ENCODE assay signal across 11 cellular contexts in the genomic region with DNA sequence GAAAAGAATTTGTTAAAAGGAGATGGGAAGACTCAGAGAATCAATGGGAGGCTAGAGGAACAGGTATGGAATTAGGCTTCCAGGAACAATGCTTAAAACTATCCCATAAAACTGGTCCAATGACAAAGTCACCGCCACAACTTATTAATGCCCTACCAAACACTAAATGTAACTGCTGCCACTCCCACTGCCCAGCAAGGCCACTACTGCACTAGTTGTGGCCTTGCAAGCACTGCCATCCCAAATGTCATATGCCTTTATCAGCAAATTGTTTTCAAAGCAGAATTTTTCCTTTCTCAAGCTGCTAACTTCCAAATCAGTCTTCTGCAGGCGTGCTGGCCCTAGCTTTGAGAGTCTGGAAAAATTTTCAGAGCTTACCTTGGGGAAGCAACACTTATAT.
"Had no signal": no experiment of that assay in that cellular context is flagged by ENCODE, and none has a peak within 500 bp of the region (broad histone marks: within the 10 kb centered on the region; RNA-seq: fewer than 3 reads in every experiment).

No MANE protein-coding gene starts in this region.

- H2AFZ ChIP-seq: GM23248, GM23338 had no signal

- H3K27ac ChIP-seq: GM23248 had no signal

- FAIRE-seq: H1, H54 had no signal

- H3K4me2 ChIP-seq: GM23338 had no signal

- H3K4me3 ChIP-seq: GM23248, GM23338, HAP-1 had no signal

- H3K4me1 ChIP-seq: HAP-1 had no signal

- ATAC-seq: GM23338, HCT116 had no signal

- H3K9ac ChIP-seq: GM23248 had no signal

- H3K36me3 ChIP-seq: HAP-1 had no signal

- H3K9me3 ChIP-seq: HAP-1 had no signal

- DNase-seq: GM23248, GOT3, H7, H9, HCEC 1CT, HFFc6 had no signal
